Comparison of ENCODE assay signal across 1 cellular context in genomic region chr14:60247994-60248696, GRCh38.
A peak's percentile ranks its signal among the peaks of the same experiment; 100 is the strongest.
TF ChIP-seq lines count a peak whose summit lies in the region.

No MANE protein-coding gene starts in this region.

TF ChIP-seq in K562, 482 proteins besides CTCF, POLR2A, EP300 and RAD21 (continued from another document and continues in another):
- TF ChIP-seq, protein P1, sequence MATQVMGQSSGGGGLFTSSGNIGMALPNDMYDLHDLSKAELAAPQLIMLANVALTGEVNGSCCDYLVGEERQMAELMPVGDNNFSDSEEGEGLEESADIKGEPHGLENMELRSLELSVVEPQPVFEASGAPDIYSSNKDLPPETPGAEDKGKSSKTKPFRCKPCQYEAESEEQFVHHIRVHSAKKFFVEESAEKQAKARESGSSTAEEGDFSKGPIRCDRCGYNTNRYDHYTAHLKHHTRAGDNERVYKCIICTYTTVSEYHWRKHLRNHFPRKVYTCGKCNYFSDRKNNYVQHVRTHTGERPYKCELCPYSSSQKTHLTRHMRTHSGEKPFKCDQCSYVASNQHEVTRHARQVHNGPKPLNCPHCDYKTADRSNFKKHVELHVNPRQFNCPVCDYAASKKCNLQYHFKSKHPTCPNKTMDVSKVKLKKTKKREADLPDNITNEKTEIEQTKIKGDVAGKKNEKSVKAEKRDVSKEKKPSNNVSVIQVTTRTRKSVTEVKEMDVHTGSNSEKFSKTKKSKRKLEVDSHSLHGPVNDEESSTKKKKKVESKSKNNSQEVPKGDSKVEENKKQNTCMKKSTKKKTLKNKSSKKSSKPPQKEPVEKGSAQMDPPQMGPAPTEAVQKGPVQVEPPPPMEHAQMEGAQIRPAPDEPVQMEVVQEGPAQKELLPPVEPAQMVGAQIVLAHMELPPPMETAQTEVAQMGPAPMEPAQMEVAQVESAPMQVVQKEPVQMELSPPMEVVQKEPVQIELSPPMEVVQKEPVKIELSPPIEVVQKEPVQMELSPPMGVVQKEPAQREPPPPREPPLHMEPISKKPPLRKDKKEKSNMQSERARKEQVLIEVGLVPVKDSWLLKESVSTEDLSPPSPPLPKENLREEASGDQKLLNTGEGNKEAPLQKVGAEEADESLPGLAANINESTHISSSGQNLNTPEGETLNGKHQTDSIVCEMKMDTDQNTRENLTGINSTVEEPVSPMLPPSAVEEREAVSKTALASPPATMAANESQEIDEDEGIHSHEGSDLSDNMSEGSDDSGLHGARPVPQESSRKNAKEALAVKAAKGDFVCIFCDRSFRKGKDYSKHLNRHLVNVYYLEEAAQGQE (CRISPR knock-in tag; IDR thresholded peaks at IDR 0.05; ENCODE audit: low read depth) = no peak
- TF ChIP-seq HNRNPH1 (optimal IDR thresholded peaks at IDR 0.05; ENCODE audit: low read depth, low read length) (no peak), ETV5 (CRISPR knock-in tag; IDR thresholded peaks at IDR 0.05; ENCODE audit: low read depth) (no peak), BRF2 (IDR thresholded peaks at IDR 0.05; ENCODE audit: borderline replicate concordance, insufficient read depth, insufficient read length) (no peak), EP400 (IDR thresholded peaks at IDR 0.05) (peak; percentile 80), HMG20B (CRISPR knock-in tag; IDR thresholded peaks at IDR 0.05) (no peak), SP1 (CRISPR knock-in tag; IDR thresholded peaks at IDR 0.05) (0 out of 2 replicates have a peak, but pooled peaks have one; percentile 19), SETDB1 (IDR thresholded peaks at IDR 0.05; ENCODE audit: low read length) (no peak), BRD9 (IDR thresholded peaks at IDR 0.05; ENCODE audit: low read depth, partially characterized antibody) (no peak), NEUROD1 (IDR thresholded peaks at IDR 0.05; ENCODE audit: borderline replicate concordance, low read depth, low read length, partially characterized antibody) (no peak), HDAC6 (IDR thresholded peaks at IDR 0.05; ENCODE audit: low read depth, low read length) (no peak), SAFB2 (IDR thresholded peaks at IDR 0.05; ENCODE audit: borderline replicate concordance, low read depth, low read length, severe bottlenecking) (no peak), JUN (IDR thresholded peaks at IDR 0.05; ENCODE audit: borderline replicate concordance, low read depth, low read length) (no peak), JUN (CRISPR knock-in tag; IDR thresholded peaks at IDR 0.05; ENCODE audit: borderline replicate concordance) (no peak), PML (IDR thresholded peaks at IDR 0.05; ENCODE audit: low read length) (no peak), MLX (CRISPR knock-in tag; conservative IDR thresholded peaks at IDR 0.05) (no peak), TRIM24 (IDR thresholded peaks at IDR 0.05) (no peak), HNRNPLL (IDR thresholded peaks at IDR 0.05; ENCODE audit: low read depth, low read length, poor library complexity, severe bottlenecking) (no peak), POLR2B (IDR thresholded peaks at IDR 0.05; ENCODE audit: low read depth, partially characterized antibody) (no peak), NR4A1 (CRISPR knock-in tag; IDR thresholded peaks at IDR 0.05) (no peak), NR4A1 (tag; IDR thresholded peaks at IDR 0.05) (no peak), POLR2AphosphoS2 (IDR thresholded peaks at IDR 0.05; ENCODE audit: low read length) (no peak), ZNF445 (CRISPR knock-in tag; IDR thresholded peaks at IDR 0.05; ENCODE audit: low read depth) (no peak), MBD2 (IDR thresholded peaks at IDR 0.05; ENCODE audit: borderline replicate concordance, low read depth) (peak; percentile 77; the same call in 1 of the 2 replicates), SMARCA5 (IDR thresholded peaks at IDR 0.05) (no peak), ZC3H4 (CRISPR knock-in tag; IDR thresholded peaks at IDR 0.05; ENCODE audit: borderline replicate concordance) (peak; percentile 93; the same call in 1 of the 2 replicates), ZBTB1 (CRISPR knock-in tag; IDR thresholded peaks at IDR 0.05; ENCODE audit: borderline replicate concordance, low read depth) (no peak), ZBTB40 (IDR thresholded peaks at IDR 0.05) (peak; percentile 23; the same call in 1 of the 2 replicates), ZBTB40 (CRISPR knock-in tag; IDR thresholded peaks at IDR 0.05) (no peak), OTX1 (CRISPR knock-in tag; IDR thresholded peaks at IDR 0.05) (0 out of 2 replicates have a peak, but pooled peaks have one; percentile 18), E2F3 (CRISPR knock-in tag; IDR thresholded peaks at IDR 0.05) (0 out of 2 replicates have a peak, but pooled peaks have one; percentile 15), ZC3H11A (IDR thresholded peaks at IDR 0.05; ENCODE audit: low read depth, low read length) (no peak), LEF1 (IDR thresholded peaks at IDR 0.05) (no peak), CEBPB (tag; IDR thresholded peaks at IDR 0.05) (no peak), NFRKB (IDR thresholded peaks at IDR 0.05; ENCODE audit: low read depth) (no peak), MCM2 (IDR thresholded peaks at IDR 0.05; ENCODE audit: low read depth) (no peak), RBM14 (IDR thresholded peaks at IDR 0.05; ENCODE audit: borderline replicate concordance, insufficient read depth, low read depth, low read length) (no peak), ZZZ3 (IDR thresholded peaks at IDR 0.05) (no peak), L3MBTL2 (IDR thresholded peaks at IDR 0.05) (peak; percentile 82), PHTF2 (CRISPR knock-in tag; IDR thresholded peaks at IDR 0.05) (no peak), POLR2AphosphoS5 (IDR thresholded peaks at IDR 0.05; ENCODE audit: control insufficient read depth, insufficient read depth, low read depth, low read length) (peak; percentile 38; the same call in 1 of the 2 replicates), TARDBP (IDR thresholded peaks at IDR 0.05) (no peak), MYC (IDR thresholded peaks at IDR 0.05; ENCODE audit: low read depth, low read length) (peak; percentile 83), MYC (CRISPR knock-in tag; IDR thresholded peaks at IDR 0.05; ENCODE audit: borderline replicate concordance, low read depth) (no peak), RFX7 (CRISPR knock-in tag; IDR thresholded peaks at IDR 0.05) (no peak), STAT5A (IDR thresholded peaks at IDR 0.05; ENCODE audit: borderline replicate concordance, low read length) (no peak), GTF3C2 (IDR thresholded peaks at IDR 0.05; ENCODE audit: borderline replicate concordance, extremely low read depth, insufficient read length) (no peak)
- TF ChIP-seq, protein P2, sequence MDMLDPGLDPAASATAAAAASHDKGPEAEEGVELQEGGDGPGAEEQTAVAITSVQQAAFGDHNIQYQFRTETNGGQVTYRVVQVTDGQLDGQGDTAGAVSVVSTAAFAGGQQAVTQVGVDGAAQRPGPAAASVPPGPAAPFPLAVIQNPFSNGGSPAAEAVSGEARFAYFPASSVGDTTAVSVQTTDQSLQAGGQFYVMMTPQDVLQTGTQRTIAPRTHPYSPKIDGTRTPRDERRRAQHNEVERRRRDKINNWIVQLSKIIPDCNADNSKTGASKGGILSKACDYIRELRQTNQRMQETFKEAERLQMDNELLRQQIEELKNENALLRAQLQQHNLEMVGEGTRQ (CRISPR knock-in tag; IDR thresholded peaks at IDR 0.05) = 0 out of 2 replicates have a peak, but pooled peaks have one; percentile 15
